In the genomic region with DNA sequence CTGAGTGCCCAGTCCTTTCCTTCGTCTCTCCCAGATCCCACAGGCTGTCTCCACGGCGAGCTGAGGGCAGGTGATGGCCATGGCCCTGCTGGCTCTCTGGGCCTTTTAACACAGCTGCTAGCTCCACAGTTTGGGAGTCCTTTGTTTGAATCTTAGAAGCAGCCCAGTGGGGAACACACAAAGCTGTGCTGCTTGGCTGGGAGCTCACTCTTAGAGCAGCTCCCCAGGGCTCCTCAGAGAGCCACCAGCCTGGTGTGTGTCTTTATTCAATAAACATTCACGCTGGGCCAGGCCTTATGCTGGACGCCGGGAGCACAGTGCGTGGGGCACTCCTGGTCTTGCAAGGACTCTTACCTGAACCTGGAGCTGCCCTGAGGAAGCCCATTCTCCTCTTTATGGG, we compare ENCODE assay signal across 22 cellular contexts. TPM values are rescaled to one million over a fixed set of nuclear protein-coding genes. Genes with fewer than 3 reads are reported as not detected.
"Had no signal": no experiment of that assay in that cellular context is flagged by ENCODE, and none has a peak within 500 bp of the region (broad histone marks: within the 10 kb centered on the region; RNA-seq: fewer than 3 reads in every experiment).

No MANE protein-coding gene starts in this region.

- H3K79me2 ChIP-seq: hepatocyte had no signal

- FAIRE-seq: colon, pancreas, small intestine, urothelium cell line had no signal

- H3K4me2 ChIP-seq: hepatocyte had no signal

- H3K27me3 ChIP-seq: hepatocyte, pancreas had no signal

- H3K4me1 ChIP-seq: esophagus squamous epithelium, pancreas, stomach had no signal

- H3K27ac ChIP-seq: esophagus squamous epithelium, hepatocyte, pancreas, stomach, thoracic aorta had no signal

- H3K4me3 Mint-ChIP-seq: dendritic cell treated with granulocyte-macrophage colony-stimulating factor and Interleukin-4, amounts not matched to agents 40 ng/mL and 50 ng/mL, for 4 days; effector memory CD8-positive, alpha-beta T cell; naive thymus-derived CD8-positive, alpha-beta T cell; neural crest cell had no signal

- H3K36me3 Mint-ChIP-seq: naive thymus-derived CD8-positive, alpha-beta T cell had no signal

- H3K4me3 ChIP-seq: esophagus squamous epithelium, hepatocyte, mucosa of descending colon, pancreas, stomach, thoracic aorta had no signal

- DNase-seq: effector memory CD8-positive, alpha-beta T cell; esophagus squamous epithelium; foreskin fibroblast; kidney glomerular epithelial cell; mucosa of descending colon; naive thymus-derived CD8-positive, alpha-beta T cell; nucleus accumbens; pancreas; small intestine; stimulated activated CD4-positive, alpha-beta T cell treated with anti-CD3 and anti-CD28 coated beads, Interleukin-12 subunit alpha, Interleukin-12 subunit beta, amount 100 ng/mL, for 4 hours; stimulated activated naive CD4-positive, alpha-beta T cell; stomach; substantia nigra; trophoblast cell had no signal

- H3K27ac Mint-ChIP-seq: dendritic cell treated with granulocyte-macrophage colony-stimulating factor and Interleukin-4, amounts not matched to agents 40 ng/mL and 50 ng/mL, for 4 days; effector memory CD8-positive, alpha-beta T cell; progenitor cell of endocrine pancreas had no signal

- H2AFZ ChIP-seq: hepatocyte had no signal

- H3K36me3 ChIP-seq: esophagus squamous epithelium, pancreas, stomach, thoracic aorta had no signal

- H3K9me3 Mint-ChIP-seq: dendritic cell treated with granulocyte-macrophage colony-stimulating factor and Interleukin-4, amounts not matched to agents 40 ng/mL and 50 ng/mL, for 4 days; effector memory CD8-positive, alpha-beta T cell; naive thymus-derived CD8-positive, alpha-beta T cell; neural crest cell had no signal

- H3K9me3 ChIP-seq: esophagus squamous epithelium, mucosa of descending colon, pancreas, thoracic aorta had no signal

- ATAC-seq: effector memory CD8-positive, alpha-beta T cell; mucosa of descending colon; naive thymus-derived CD8-positive, alpha-beta T cell; pancreas; right cardiac atrium had no signal

RNA-seq across cellular contexts. Expression of gene WNT3, which starts 29.7 kb away (rescaled TPM):
- total RNA-seq: naive thymus-derived CD8-positive, alpha-beta T cell had no signal
- polyA plus RNA-seq: naive thymus-derived CD8-positive, alpha-beta T cell had no signal
